Comparison of ENCODE assay signal across 1 cellular context in the genomic region with DNA sequence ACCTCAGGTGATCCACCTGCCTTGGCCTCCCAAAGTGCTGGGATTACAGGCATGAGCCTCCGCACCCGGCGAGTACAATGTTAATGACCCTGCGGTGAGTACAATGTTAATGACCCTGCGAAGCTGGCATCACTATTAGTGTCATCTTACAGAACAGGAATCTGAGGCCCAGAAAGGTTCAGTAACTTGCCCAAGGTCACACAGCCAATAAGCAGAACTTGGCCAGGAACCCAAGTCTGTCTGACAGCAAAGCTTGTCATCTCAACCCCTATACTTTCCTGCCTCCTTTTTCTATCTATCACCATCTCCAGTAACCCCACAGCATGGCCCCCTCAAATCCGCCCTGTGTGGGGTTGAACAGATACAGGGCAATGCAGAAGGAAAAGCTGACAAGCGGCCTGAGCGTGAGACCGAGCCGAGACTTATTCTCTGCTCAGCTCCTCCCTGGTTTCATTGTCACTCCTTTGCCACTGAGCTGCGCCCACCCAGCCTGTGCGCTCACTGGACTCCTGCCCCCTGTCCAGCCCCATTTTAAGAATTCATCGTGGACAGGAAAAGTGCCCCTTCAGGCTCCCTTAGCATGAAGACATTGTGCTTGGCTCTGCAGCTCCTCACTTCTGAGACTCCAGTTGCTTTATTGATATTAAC.
TF ChIP-seq lines count a peak whose summit lies in the region.

No MANE protein-coding gene starts in this region.

TF ChIP-seq in K562, 482 proteins besides CTCF, POLR2A, EP300 and RAD21:
- TF ChIP-seq RBM25 (IDR thresholded peaks at IDR 0.05; ENCODE audit: low read depth, low read length, severe bottlenecking) (peak; percentile 68), XRCC5 (IDR thresholded peaks at IDR 0.05; ENCODE audit: low read depth, low read length) (no peak), MTA1 (IDR thresholded peaks at IDR 0.05; ENCODE audit: borderline replicate concordance) (no peak), RAD51 (IDR thresholded peaks at IDR 0.05; ENCODE audit: borderline replicate concordance, low read depth) (no peak), KLF1 (tag; IDR thresholded peaks at IDR 0.05) (no peak), SIRT6 (IDR thresholded peaks at IDR 0.05; ENCODE audit: low read depth, low read length) (no peak), ZFP36 (IDR thresholded peaks at IDR 0.05; ENCODE audit: low read depth, low read length, partially characterized antibody) (peak; percentile 55), BCOR (IDR thresholded peaks at IDR 0.05) (0 out of 2 replicates have a peak, but pooled peaks have one; percentile 17)
- TF ChIP-seq, protein P1, sequence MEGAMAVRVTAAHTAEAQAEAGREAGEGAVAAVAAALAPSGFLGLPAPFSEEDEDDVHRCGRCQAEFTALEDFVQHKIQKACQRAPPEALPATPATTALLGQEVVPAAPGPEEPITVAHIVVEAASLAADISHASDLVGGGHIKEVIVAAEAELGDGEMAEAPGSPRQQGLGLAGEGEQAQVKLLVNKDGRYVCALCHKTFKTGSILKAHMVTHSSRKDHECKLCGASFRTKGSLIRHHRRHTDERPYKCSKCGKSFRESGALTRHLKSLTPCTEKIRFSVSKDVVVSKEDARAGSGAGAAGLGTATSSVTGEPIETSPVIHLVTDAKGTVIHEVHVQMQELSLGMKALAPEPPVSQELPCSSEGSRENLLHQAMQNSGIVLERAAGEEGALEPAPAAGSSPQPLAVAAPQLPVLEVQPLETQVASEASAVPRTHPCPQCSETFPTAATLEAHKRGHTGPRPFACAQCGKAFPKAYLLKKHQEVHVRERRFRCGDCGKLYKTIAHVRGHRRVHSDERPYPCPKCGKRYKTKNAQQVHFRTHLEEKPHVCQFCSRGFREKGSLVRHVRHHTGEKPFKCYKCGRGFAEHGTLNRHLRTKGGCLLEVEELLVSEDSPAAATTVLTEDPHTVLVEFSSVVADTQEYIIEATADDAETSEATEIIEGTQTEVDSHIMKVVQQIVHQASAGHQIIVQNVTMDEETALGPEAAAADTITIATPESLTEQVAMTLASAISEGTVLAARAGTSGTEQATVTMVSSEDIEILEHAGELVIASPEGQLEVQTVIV (CRISPR knock-in tag; IDR thresholded peaks at IDR 0.05; ENCODE audit: borderline replicate concordance) = no peak
